In the genomic region with DNA sequence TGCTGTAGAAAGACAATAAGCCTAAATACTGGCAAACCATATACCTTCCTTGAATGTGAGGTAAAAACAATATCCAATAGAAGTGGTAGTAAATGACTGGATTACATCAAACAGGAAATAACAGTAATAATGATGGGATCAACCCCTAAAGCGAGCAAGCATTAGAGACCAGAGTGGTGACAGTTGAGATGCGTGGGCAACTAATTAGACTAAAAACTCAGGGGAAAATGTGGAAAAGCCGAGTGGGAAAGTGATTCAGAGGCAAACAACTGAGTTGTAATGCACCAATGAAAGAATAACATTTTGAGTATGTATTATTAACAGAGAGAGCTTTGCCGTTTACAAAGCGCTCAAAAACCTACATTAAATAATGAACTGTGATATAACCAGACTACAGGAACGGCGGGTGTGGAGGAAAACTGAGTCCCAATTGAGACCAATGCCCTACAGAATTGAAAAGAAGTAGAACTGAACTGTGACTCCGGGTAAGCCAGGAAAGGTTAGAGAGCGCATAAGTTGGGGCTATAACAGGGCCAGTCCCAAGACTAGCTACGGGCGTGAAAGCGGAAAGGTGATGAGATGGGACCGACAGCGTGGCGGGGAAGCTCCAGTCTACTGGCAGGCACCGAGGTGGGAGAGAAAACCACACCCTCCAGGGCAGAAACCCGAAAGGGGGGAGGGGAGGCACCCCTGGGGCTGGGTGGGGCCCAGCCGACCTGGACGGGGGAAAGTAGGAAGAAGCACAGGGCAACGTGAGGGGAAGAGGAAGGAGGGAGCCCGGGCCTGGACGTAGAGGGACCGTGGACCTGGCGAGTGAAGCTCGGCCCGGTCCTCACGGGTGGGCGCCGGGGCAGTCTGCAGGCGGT, we compare ENCODE assay signal across 8 cellular contexts. TPM values are rescaled to one million over a fixed set of nuclear protein-coding genes. Genes with fewer than 3 reads are reported as not detected.
DNase-seq lines count a peak whose midpoint lies in the region; ATAC-seq, FAIRE-seq and TF ChIP-seq lines count a peak whose summit lies in the region.

No MANE protein-coding gene starts in this region.

- DNase-seq in A549 (ENCODE audit: low read depth in 1 of 2, low spot score in 1 of 2) (peak; percentile 56 to 61), foreskin fibroblast (peak in 1 of 2 donors; percentile 38), osteoblast (ENCODE audit: insufficient read length, low spot score, missing footprints) (peak; percentile 68), tibial artery (peak in 1 of 2 donors; percentile 69)
- DNase-seq in activated T-cell treated with anti-CD3 and anti-CD28 coated beads, Interleukin-2, amount 50 U/mL, for 24 hours: peak; percentile 75

- H3K4me3 ChIP-seq in A549: peak overlapping the region; percentile 76
- H3K4me3 ChIP-seq in OCI-LY1 (ENCODE audit: low read depth, low read length, poor library complexity, severe bottlenecking): peak overlapping the region; percentile 86
- peak overlapping the region; percentile 93 to 96 for H3K4me3 ChIP-seq in foreskin fibroblast (ENCODE audit: low read depth in 1 of 2, low read length in 2 of 2)
- peak overlapping the region; percentile 83 for H3K4me3 ChIP-seq in osteoblast (ENCODE audit: insufficient read depth, low read length)
- peak overlapping the region; percentile 80 to 84 for H3K4me3 ChIP-seq in tibial artery

- peaks cover 37% of the 10 kb centered on the region for H3K4me1 Mint-ChIP-seq in activated T-cell treated with anti-CD3 and anti-CD28 coated beads, Interleukin-2, amount 50 U/mL, for 24 hours (ENCODE audit: low read depth)

- no peak for FAIRE-seq in A549 (lab: Jason Lieb, UNC)

- H3K27me3 ChIP-seq in OCI-LY1 (ENCODE audit: insufficient read depth, low read length) (no peaks in the 10 kb centered on the region), osteoblast (ENCODE audit: insufficient read depth, low read length) (no peaks in the 10 kb centered on the region), tibial artery (no peaks in the 10 kb centered on the region)

- no peaks in the 10 kb centered on the region for H3K9me2 ChIP-seq in OCI-LY1 (ENCODE audit: low read depth, low read length)

- H3K79me2 ChIP-seq in OCI-LY1 (ENCODE audit: insufficient read depth, low read length): peaks cover 55% of the 10 kb centered on the region
- H3K79me2 ChIP-seq in osteoblast (ENCODE audit: insufficient read depth, low read length): peaks cover 54% of the 10 kb centered on the region

- H3K4me2 ChIP-seq in A549 (peak overlapping the region; percentile 92), OCI-LY1 (ENCODE audit: low read length) (peak overlapping the region; percentile 91), osteoblast (ENCODE audit: insufficient read depth, low read length) (peak overlapping the region; percentile 100)

- POLR2A ChIA-PET in A549 (lab: Yijun Ruan, JAX): interaction anchor here (0.5 to 2.7 kb wide), 19 partner anchors 11 to 286 kb away, joined by 3 to 37 read pairs (median 3); no protein-coding TSS in a partner anchor

- WGBS in A549 (ENCODE audit: missing lambda C conversion rate): 2% methylated on average over 21 of the region's 30 CpGs

- H3K9me3 Mint-ChIP-seq in activated T-cell treated with anti-CD3 and anti-CD28 coated beads, Interleukin-2, amount 50 U/mL, for 24 hours: no peaks in the 10 kb centered on the region

- peaks cover 41% of the 10 kb centered on the region for H3K36me3 Mint-ChIP-seq in activated T-cell treated with anti-CD3 and anti-CD28 coated beads, Interleukin-2, amount 50 U/mL, for 24 hours (ENCODE audit: low read depth)

- CTCF ChIA-PET in A549 (lab: Yijun Ruan, JAX): interaction anchor here (0.6 to 3.6 kb wide), 8 partner anchors 20 to 205 kb away, joined by 3 to 20 read pairs (median 3); no protein-coding TSS in a partner anchor

- no peaks in the 10 kb centered on the region for H3K27me3 Mint-ChIP-seq in activated T-cell treated with anti-CD3 and anti-CD28 coated beads, Interleukin-2, amount 50 U/mL, for 24 hours

- H2AFZ ChIP-seq in OCI-LY1 (ENCODE audit: low read length) (no peak overlapping the region), osteoblast (ENCODE audit: low read length) (peak overlapping the region; percentile 97)

- no peak for TF ChIP-seq POLR2A in A549 (IDR thresholded peaks at IDR 0.05; ENCODE audit: low read length)

- peak overlapping the region; percentile 88 for H3K9ac ChIP-seq in OCI-LY1 (ENCODE audit: low read length)

- peaks cover 29% of the 10 kb centered on the region for H3K4me1 ChIP-seq in A549
- H3K4me1 ChIP-seq in OCI-LY1 (ENCODE audit: insufficient read depth, low read length, severe bottlenecking): peaks cover 36% of the 10 kb centered on the region
- H3K4me1 ChIP-seq in osteoblast (ENCODE audit: insufficient read depth, low read length): peaks cover 20% of the 10 kb centered on the region
- H3K4me1 ChIP-seq in tibial artery: peaks cover 0 to 20% (median 17%) of the 10 kb centered on the region in 4 donors

- intact Hi-C loops in tibial artery (cut with DNase I; ENCODE audit: low total_unique reads): loop anchor here (5.0 kb wide), 1 partner anchor 231 kb away; a partner anchor contains a TSS

- H3K27ac Mint-ChIP-seq in activated T-cell treated with anti-CD3 and anti-CD28 coated beads, Interleukin-2, amount 50 U/mL, for 24 hours: peak overlapping the region; percentile 100

- H4K20me1 ChIP-seq in OCI-LY1 (ENCODE audit: insufficient read depth, low read length) (no peaks in the 10 kb centered on the region), osteoblast (ENCODE audit: insufficient read depth, low read length) (peaks cover 13% of the 10 kb centered on the region)

- TF ChIP-seq EP300 in A549 (IDR thresholded peaks at IDR 0.05): no peak

- no peaks in the 10 kb centered on the region for H3F3A ChIP-seq in OCI-LY1 (ENCODE audit: insufficient read depth, low read length)

- peak overlapping the region; percentile 97 for H3K4me3 Mint-ChIP-seq in activated T-cell treated with anti-CD3 and anti-CD28 coated beads, Interleukin-2, amount 50 U/mL, for 24 hours

- TF ChIP-seq CTCF in A549 (IDR thresholded peaks at IDR 0.05) (no peak), OCI-LY1 (IDR thresholded peaks at IDR 0.05; ENCODE audit: low read length) (no peak), foreskin fibroblast (IDR thresholded peaks at IDR 0.05; ENCODE audit: low read depth, low read length) (no peak), osteoblast (IDR thresholded peaks at IDR 0.05; ENCODE audit: extremely low read depth, low read depth, low read length) (no peak), tibial artery (IDR thresholded peaks at IDR 0.05) (no peak)

- H3K9me3 ChIP-seq in A549: no peaks in the 10 kb centered on the region
- H3K9me3 ChIP-seq in OCI-LY1 (ENCODE audit: low read length): no peaks in the 10 kb centered on the region
- no peaks in the 10 kb centered on the region for H3K9me3 ChIP-seq in osteoblast (ENCODE audit: low read depth, low read length)
- no peaks in the 10 kb centered on the region for H3K9me3 ChIP-seq in tibial artery

- H3K27ac ChIP-seq in A549: peak overlapping the region; percentile 97 to 98
- H3K27ac ChIP-seq in OCI-LY1 (ENCODE audit: low read depth, low read length, poor library complexity, severe bottlenecking): peak overlapping the region; percentile 83
- peak overlapping the region; percentile 99 for H3K27ac ChIP-seq in osteoblast (ENCODE audit: low read depth, low read length)
- peak overlapping the region; percentile 83 to 86 for H3K27ac ChIP-seq in tibial artery

- H3K36me3 ChIP-seq in OCI-LY1 (ENCODE audit: insufficient read depth, low read length): peaks cover 12% of the 10 kb centered on the region
- H3K36me3 ChIP-seq in osteoblast (ENCODE audit: insufficient read depth, low read length): no peaks in the 10 kb centered on the region
- no peaks in the 10 kb centered on the region for H3K36me3 ChIP-seq in tibial artery

- ATAC-seq in A549 (peak; percentile 60 to 64), GM18870 (IDR thresholded peaks at IDR 0.05; ENCODE audit: unreplicated experiment) (peak; percentile 16), HG03135 (IDR thresholded peaks at IDR 0.05; ENCODE audit: unreplicated experiment) (peak; percentile 12)

- TF ChIP-seq RAD21 in A549 (conservative IDR thresholded peaks at IDR 0.05 in 1 of 2, IDR thresholded peaks at IDR 0.05 in 1 of 2): no peak

TF ChIP-seq in A549, 52 proteins besides CTCF, POLR2A, EP300 and RAD21:
- TF ChIP-seq CHD4 (IDR thresholded peaks at IDR 0.05; ENCODE audit: borderline replicate concordance) (no peak), JUN (IDR thresholded peaks at IDR 0.05) (no peak), EHF (CRISPR knock-in tag; IDR thresholded peaks at IDR 0.05) (no peak), FOSL2 (IDR thresholded peaks at IDR 0.05) (no peak), FOSL2 (CRISPR knock-in tag; IDR thresholded peaks at IDR 0.05) (no peak), SMC3 (IDR thresholded peaks at IDR 0.05) (0 out of 3 replicates have a peak, but pooled peaks have one; percentile 17), KDM5A (IDR thresholded peaks at IDR 0.05) (peak; percentile 11; the same call in 1 of the 2 replicates)
- TF ChIP-seq, protein P1, sequence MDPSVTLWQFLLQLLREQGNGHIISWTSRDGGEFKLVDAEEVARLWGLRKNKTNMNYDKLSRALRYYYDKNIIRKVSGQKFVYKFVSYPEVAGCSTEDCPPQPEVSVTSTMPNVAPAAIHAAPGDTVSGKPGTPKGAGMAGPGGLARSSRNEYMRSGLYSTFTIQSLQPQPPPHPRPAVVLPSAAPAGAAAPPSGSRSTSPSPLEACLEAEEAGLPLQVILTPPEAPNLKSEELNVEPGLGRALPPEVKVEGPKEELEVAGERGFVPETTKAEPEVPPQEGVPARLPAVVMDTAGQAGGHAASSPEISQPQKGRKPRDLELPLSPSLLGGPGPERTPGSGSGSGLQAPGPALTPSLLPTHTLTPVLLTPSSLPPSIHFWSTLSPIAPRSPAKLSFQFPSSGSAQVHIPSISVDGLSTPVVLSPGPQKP (IDR thresholded peaks at IDR 0.05; ENCODE audit: low read depth, low read length): no peak

RNA-seq across cellular contexts. Expression of a gene that starts 0.6 kb away (rescaled TPM):
- polyA plus RNA-seq in A549 (2011; rRNA removed) (25.0 and 26.8 TPM in 2 replicates), A549 (2017; fragmentation: RNase III; extraction: RNeasy Plus Mini Kit Qiagen cat#74134 plus additional on column Dnase treatment) (29.5 to 32.9 TPM (median 30.0 TPM) in 3 replicates)
- 38.9 and 52.6 TPM in 2 replicates for polyA plus RNA-seq in A549 (2012; cell fraction: cytosol; rRNA removed)
- 85.6 and 111 TPM in 2 replicates for polyA plus RNA-seq in A549 (2012; cell fraction: nucleus; rRNA removed)
- polyA minus RNA-seq in A549 (2011; rRNA and poly(A)+ RNA removed): 32.4 and 40.0 TPM in 2 replicates
- total RNA-seq in osteoblast: 18.5 and 22.7 TPM in 2 replicates

Comparison
In these comparisons a context has a peak if more than half of its experiments do, and no peak if none do; other contexts are left out.
1. ATAC-seq: peak in every context shown above with its lines; median percentile 62 in A549; 16 in GM18870; 12 in HG03135.